In the genomic region with DNA sequence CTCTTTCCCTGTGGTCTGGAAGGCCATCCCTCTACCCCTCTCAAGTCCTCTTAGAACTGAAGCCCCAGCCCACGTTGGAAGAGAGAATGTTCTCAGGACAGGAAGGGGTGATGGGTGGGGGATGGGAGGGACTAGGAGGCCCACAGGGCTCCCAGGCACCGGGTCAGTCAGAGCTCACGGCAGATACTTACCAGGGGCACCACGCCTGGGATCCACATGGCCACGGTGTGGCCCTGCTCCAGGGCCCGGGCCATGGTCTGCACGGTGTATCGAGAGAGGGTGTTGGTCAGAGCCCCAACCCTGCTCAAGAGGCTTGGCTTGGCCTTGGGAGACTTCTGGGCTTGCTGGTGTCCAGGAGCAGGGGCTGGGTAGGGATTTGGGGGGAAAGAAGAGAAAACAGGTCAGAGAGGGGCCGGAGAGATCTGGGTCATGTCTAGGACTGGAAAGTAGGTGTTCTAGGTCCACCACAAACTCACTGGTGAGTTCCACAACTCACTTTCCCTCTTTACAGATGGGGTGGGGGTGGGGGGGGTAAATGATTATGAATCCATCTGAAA, we compare ENCODE assay signal across 31 cellular contexts. TPM values are rescaled to one million over a fixed set of nuclear protein-coding genes. Genes with fewer than 3 reads are reported as not detected.
"Had no signal": no experiment of that assay in that cellular context is flagged by ENCODE, and none has a peak within 500 bp of the region (broad histone marks: within the 10 kb centered on the region; RNA-seq: fewer than 3 reads in every experiment).

No MANE protein-coding gene starts in this region.

- H3K9me3 ChIP-seq: adrenal gland, body of pancreas, colonic mucosa had no signal

- H3K4me3 ChIP-seq: adrenal gland, body of pancreas, colonic mucosa, dorsolateral prefrontal cortex had no signal

- ATAC-seq: activated CD4-positive, alpha-beta T cell treated with anti-CD3 and anti-CD28 coated beads for 36 hours; activated CD8-positive, alpha-beta memory T cell treated with anti-CD3 and anti-CD28 coated beads, Interleukin-2, amount 10 ng/mL, durations not matched to agents 7 days and 5 days; activated CD8-positive, alpha-beta T cell treated with anti-CD3 and anti-CD28 coated beads, Interleukin-2, amount 10 ng/mL, durations not matched to agents 7 days and 5 days; activated naive CD8-positive, alpha-beta T cell treated with anti-CD3 and anti-CD28 coated beads, Interleukin-2, amount 50 U/mL, for 24 hours; body of pancreas; esophagus mucosa had no signal

- H3K4me1 ChIP-seq: colonic mucosa had no signal

- H3K27ac ChIP-seq: adrenal gland, body of pancreas, colonic mucosa had no signal

- H3K36me3 ChIP-seq: adrenal gland, colonic mucosa had no signal

- H3K27me3 ChIP-seq: adrenal gland, body of pancreas, colonic mucosa, dorsolateral prefrontal cortex had no signal

- DNase-seq: activated CD4-positive, alpha-beta memory T cell treated with anti-CD3 and anti-CD28 coated beads for 36 hours; activated CD4-positive, alpha-beta T cell treated with anti-CD3 and anti-CD28 coated beads for 36 hours; activated CD4-positive, alpha-beta T cell treated with anti-CD3 and anti-CD28 coated beads, Interleukin-2, amount 10 ng/mL, durations not matched to agents 24 days and 14 days; activated CD4-positive, CD25-positive, alpha-beta regulatory T cell; activated CD4-positive, CD25-positive, alpha-beta regulatory T cell treated with anti-CD3 and anti-CD28 coated beads, Interleukin-2, amount 50 U/mL, for 72 hours; activated CD8-positive, alpha-beta memory T cell treated with anti-CD3 and anti-CD28 coated beads, Interleukin-2, amount 10 ng/mL, durations not matched to agents 7 days and 5 days; activated CD8-positive, alpha-beta memory T cell treated with anti-CD3 and anti-CD28 coated beads, Interleukin-2, amount 50 U/mL, for 4 hours; activated CD8-positive, alpha-beta T cell treated with anti-CD3 and anti-CD28 coated beads, Interleukin-2, amount 10 ng/mL, durations not matched to agents 7 days and 5 days; activated effector memory CD4-positive, alpha-beta T cell treated with anti-CD3 and anti-CD28 coated beads, Interleukin-2, amount 50 U/mL, for 16 hours; activated naive CD4-positive, alpha-beta T cell treated with anti-CD3 and anti-CD28 coated beads for 36 hours; activated naive CD8-positive, alpha-beta T cell treated with anti-CD3 and anti-CD28 coated beads for 36 hours; activated naive CD8-positive, alpha-beta T cell treated with anti-CD3 and anti-CD28 coated beads, Interleukin-2, amount 50 U/mL, for 24 hours; activated T-cell treated with anti-CD3 and anti-CD28 coated beads, Interleukin-2, amount 50 U/mL, for 1 hour; activated T-cell treated with anti-CD3 and anti-CD28 coated beads, Interleukin-2, amount 50 U/mL, for 48 hours; amygdala; body of pancreas; central memory CD4-positive, alpha-beta T cell; cerebellar nuclear complex; colonic mucosa; effector memory CD4-positive, alpha-beta T cell; endodermal cell; foreskin fibroblast; T-helper 2 cell had no signal

RNA-seq across cellular contexts. Expression of gene PLIN1, which starts 9.8 kb away (rescaled TPM):
- total RNA-seq: activated CD8-positive, alpha-beta T cell treated with anti-CD3 and anti-CD28 coated beads, Interleukin-2, amount 10 ng/mL, durations not matched to agents 7 days and 5 days; activated T-helper 1 cell treated with anti-CD3 and anti-CD28 coated beads, Interleukin-12 subunit alpha, Interleukin-12 subunit beta, Interleukin-2, Interleukin-4 antibody, amounts not matched to agents 30 ng/mL and 10 ng/mL and 1 ng/mL, durations not matched to agents 14 hours and 24 hours and 36 hours; activated T-helper 2 cell treated with anti-CD3 and anti-CD28 coated beads, Interferon-gamma antibody, Interleukin-2, Interleukin-4, amounts not matched to agents 10 μg/mL and 5 μg/mL and 100 μg/mL, durations not matched to agents 14 hours and 24 hours and 36 hours; T-helper 1 cell treated with Interleukin-12 subunit alpha and Interleukin-12 subunit beta and Interleukin-4 antibody, amounts not matched to agents 30 ng/mL and 1 ng/mL, for 36 hours had no signal

RNA-seq across cellular contexts. Expression of gene WDR93, which starts 21.2 kb away (rescaled TPM):
- total RNA-seq: activated CD4-positive, alpha-beta memory T cell treated with anti-CD3 and anti-CD28 coated beads for 36 hours; activated CD4-positive, alpha-beta T cell treated with anti-CD3 and anti-CD28 coated beads for 36 hours; activated CD4-positive, alpha-beta T cell treated with anti-CD3 and anti-CD28 coated beads, Interleukin-2, amount 10 ng/mL, durations not matched to agents 24 days and 14 days; activated CD8-positive, alpha-beta memory T cell treated with anti-CD3 and anti-CD28 coated beads, Interleukin-2, amount 10 ng/mL, durations not matched to agents 7 days and 5 days; activated CD8-positive, alpha-beta T cell treated with anti-CD3 and anti-CD28 coated beads, Interleukin-2, amount 10 ng/mL, durations not matched to agents 7 days and 5 days; activated naive CD4-positive, alpha-beta T cell treated with anti-CD3 and anti-CD28 coated beads for 36 hours; activated naive CD8-positive, alpha-beta T cell treated with anti-CD3 and anti-CD28 coated beads for 36 hours; activated T-helper 1 cell treated with anti-CD3 and anti-CD28 coated beads, Interleukin-12 subunit alpha, Interleukin-12 subunit beta, Interleukin-2, Interleukin-4 antibody, amounts not matched to agents 30 ng/mL and 10 ng/mL and 1 ng/mL, durations not matched to agents 14 hours and 24 hours and 36 hours; activated T-helper 2 cell treated with anti-CD3 and anti-CD28 coated beads, Interferon-gamma antibody, Interleukin-2, Interleukin-4, amounts not matched to agents 10 μg/mL and 5 μg/mL and 100 μg/mL, durations not matched to agents 14 hours and 24 hours and 36 hours; aorta; epithelial cell of proximal tubule; esophagus mucosa; T-helper 1 cell treated with Interleukin-12 subunit alpha and Interleukin-12 subunit beta and Interleukin-4 antibody, amounts not matched to agents 30 ng/mL and 1 ng/mL, for 36 hours had no signal
